Comparison of ENCODE assay signal across 8 cellular contexts in genomic region chr3:155859859-155860258, GRCh38. TPM values are rescaled to one million over a fixed set of nuclear protein-coding genes. Genes with fewer than 3 reads are reported as not detected.
DNase-seq lines count a peak whose midpoint lies in the region; FAIRE-seq and TF ChIP-seq lines count a peak whose summit lies in the region.

No MANE protein-coding gene starts in this region.

- TF ChIP-seq CTCF in adrenal gland (IDR thresholded peaks at IDR 0.05), result peak in 5 of 6 experiments; percentile 8 to 46 (median 39)

- intact Hi-C loops in adrenal gland (cut with DNase I), result loop anchor here (10.0 kb wide), 1 partner anchor 55 kb away; the partner anchor contains the start of gene C3orf33 (in 2 of the 2)

- DNase-seq in SIG-M5 treated with dmso at 0.1 percent for 504 hours (lab: John Stamatoyannopoulos, UW; ENCODE audit: unreplicated experiment) (peak; percentile 57), SIG-M5 (lab: John Stamatoyannopoulos, UW) (no peak), HT1080 (ENCODE audit: low read depth) (peak; percentile 54), adrenal gland (no peak), renal cortical epithelial cell (ENCODE audit: low read depth) (peak; percentile 30), frontal cortex (ENCODE audit: low spot score in 2 of 2) (no peak)
- no peak for DNase-seq in activated CD4-positive, alpha-beta T cell treated with anti-CD3 and anti-CD28 coated beads, Interleukin-2, amount 50 U/mL, for 48 hours
- no peak for DNase-seq in activated CD8-positive, alpha-beta memory T cell treated with anti-CD3 and anti-CD28 coated beads, Interleukin-2, amount 50 U/mL, for 4 hours

- no peaks in the 10 kb centered on the region for H3K27me3 ChIP-seq in adrenal gland

- no peak for FAIRE-seq in frontal cortex (lab: Jason Lieb, UNC)

- peaks cover 0 to 4% of the 10 kb centered on the region in 2 donors for H3K4me1 ChIP-seq in adrenal gland (replicated peaks in 1 of 2)

- TF ChIP-seq POLR2A in adrenal gland (IDR thresholded peaks at IDR 0.05), result no peak

- peak overlapping the region in 2 of 5 donors; percentile 22 to 46 for H3K27ac ChIP-seq in adrenal gland

- 2 to 4% (median 2%) methylated on average over 2 of the region's 2 CpGs for WGBS in adrenal gland, 4 donors

- H3K4me3 ChIP-seq in adrenal gland, result peak overlapping the region in 1 of 4 donors; percentile 44

- H3K9me3 ChIP-seq in adrenal gland (replicated peaks in 1 of 3), result no peaks in the 10 kb centered on the region

- H3K36me3 ChIP-seq in adrenal gland (replicated peaks in 1 of 2), result no peaks in the 10 kb centered on the region

RNA-seq across cellular contexts. Expression of gene SLC33A1, which starts 5.6 kb away (rescaled TPM):
- 34.1 and 36.3 TPM in 2 replicates for total RNA-seq in HT1080 (2014; rRNA removed; shearing (Covaris generic))
- 21.0 and 27.2 TPM in 2 replicates for polyA plus RNA-seq in HT1080 (2015; cell fraction: cytosol; rRNA removed)
- 63.5 and 68.0 TPM in 2 replicates for polyA plus RNA-seq in HT1080 (2015; cell fraction: nucleus; rRNA removed)
- total RNA-seq in adrenal gland (100 to 1,000 TPM in 1 of 8 donors, 10 to 100 TPM in 7; 19.5 to 101 (median 36.2) TPM), renal cortical epithelial cell (50.5 and 55.8 TPM in 2 replicates), frontal cortex (53.8 TPM)
- polyA plus RNA-seq in adrenal gland, result 10 to 100 TPM in 1 of 3 donors, 1 to 10 TPM in 2; 3.6 to 73.3 (median 7.1) TPM

RNA-seq across cellular contexts. Expression of gene GMPS, which starts 10.6 kb away (rescaled TPM):
- total RNA-seq in HT1080 (2014; rRNA removed; shearing (Covaris generic)), result 68.1 and 75.3 TPM in 2 replicates
- 130 and 177 TPM in 2 replicates for polyA plus RNA-seq in HT1080 (2015; cell fraction: cytosol; rRNA removed)
- 189 and 207 TPM in 2 replicates for polyA plus RNA-seq in HT1080 (2015; cell fraction: nucleus; rRNA removed)
- total RNA-seq in adrenal gland (10 to 100 TPM; 24.9 to 63.5 (median 45.3) TPM), renal cortical epithelial cell (60.8 and 74.8 TPM in 2 replicates), frontal cortex (44.0 TPM)
- polyA plus RNA-seq in adrenal gland, result 10 to 100 TPM; 11.5 to 59.0 (median 16.9) TPM

RNA-seq across cellular contexts. Expression of gene C3orf33, which starts 53.8 kb away (rescaled TPM):
- total RNA-seq in HT1080 (2014; rRNA removed; shearing (Covaris generic)), result 3.1 and 3.8 TPM in 2 replicates
- 3.4 and 4.1 TPM in 2 replicates for polyA plus RNA-seq in HT1080 (2015; cell fraction: cytosol; rRNA removed)
- polyA plus RNA-seq in HT1080 (2015; cell fraction: nucleus; rRNA removed), result 2.4 and 4.6 TPM in 2 replicates
- 10 to 100 TPM in 7 of 8 donors, 1 to 10 TPM in 1; 8.4 to 17.1 (median 12.6) TPM for total RNA-seq in adrenal gland
- polyA plus RNA-seq in adrenal gland, result 10 to 100 TPM in 1 of 3 donors, 1 to 10 TPM in 2; 3.5 to 16.9 (median 5.2) TPM
- total RNA-seq in renal cortical epithelial cell, result 5.4 and 6.0 TPM in 2 replicates
- 17.9 TPM for total RNA-seq in frontal cortex

Comparison
In these comparisons a context has a peak if more than half of its experiments do, and no peak if none do; other contexts are left out.
1. DNase-seq: peak in SIG-M5 treated with dmso at 0.1 percent for 504 hours (single experiment), HT1080 (single experiment) and renal cortical epithelial cell (single experiment); none in SIG-M5 (single experiment), adrenal gland (0 of 7), activated CD4-positive, alpha-beta T cell treated with anti-CD3 and anti-CD28 coated beads, Interleukin-2, amount 50 U/mL, for 48 hours (0 of 2), activated CD8-positive, alpha-beta memory T cell treated with anti-CD3 and anti-CD28 coated beads, Interleukin-2, amount 50 U/mL, for 4 hours (single experiment) and frontal cortex (0 of 2).